In the genomic region with DNA sequence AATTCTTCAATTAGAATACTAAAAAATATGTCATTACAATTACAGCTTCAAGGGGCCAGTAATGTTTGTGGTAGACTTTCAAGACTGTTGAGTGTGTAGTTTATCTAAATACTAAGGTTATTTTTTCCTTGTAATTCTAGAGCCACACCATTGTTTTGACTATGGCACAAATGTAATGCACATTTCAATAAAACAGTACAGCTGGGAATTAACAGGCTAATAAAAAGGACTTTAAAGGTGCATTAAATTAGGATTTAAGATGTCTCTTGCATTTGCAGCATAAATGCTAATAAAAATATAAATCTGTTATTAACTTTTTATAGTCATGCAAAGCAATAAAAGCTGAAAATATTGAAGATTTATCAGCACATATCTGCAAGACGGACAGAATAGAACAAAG, we compare ENCODE assay signal across 31 cellular contexts.
DNase-seq lines count a peak whose midpoint lies in the region; ATAC-seq and TF ChIP-seq lines count a peak whose summit lies in the region.
"Had no signal": no experiment of that assay in that cellular context is flagged by ENCODE, and none has a peak within 500 bp of the region (broad histone marks: within the 10 kb centered on the region; RNA-seq: fewer than 3 reads in every experiment).

No MANE protein-coding gene starts in this region.

- H3K23ac ChIP-seq in neuronal stem cell (ENCODE audit: low read depth, low read length, poor library complexity): no peak overlapping the region

- POLR2A ChIA-PET in HEK293 (lab: Yijun Ruan, JAX): no interaction called here

- no peak overlapping the region for H4K8ac ChIP-seq in neuronal stem cell (ENCODE audit: low read depth, low read length)

- H3K4me1 ChIP-seq in HEK293 (ENCODE audit: control insufficient read depth, insufficient read depth, low read length) (0 out of 2 replicates have a peak, but pooled peaks cover 3% of the 10 kb centered on the region), BE2C (no peaks in the 10 kb centered on the region), neuronal stem cell (ENCODE audit: control insufficient read depth in 2 of 2, insufficient read depth in 1 of 2, low read depth in 1 of 2, low read length in 2 of 2) (no peaks in the 10 kb centered on the region)
- H3K4me1 ChIP-seq: A549; BLaER1; BLaER1 treated with 17β-estradiol and CSF1 and Interleukin-3, amounts not matched to agents 10 nM and 100 nM; Caco-2 had no signal

- H3K36me3 ChIP-seq in HEK293 (ENCODE audit: control insufficient read depth in 2 of 2, insufficient read depth in 1 of 2, low read length in 2 of 2) (no peaks in the 10 kb centered on the region), BE2C (no peaks in the 10 kb centered on the region), neuronal stem cell (replicated peaks in 1 of 2; ENCODE audit: control insufficient read depth in 2 of 2, insufficient read depth in 2 of 2, low read length in 2 of 2) (no peaks in the 10 kb centered on the region)
- H3K36me3 ChIP-seq: BLaER1; BLaER1 treated with 17β-estradiol and CSF1 and Interleukin-3, amounts not matched to agents 10 nM and 100 nM had no signal

- no CpG with 5 or more reads among the region's 1 CpG for whole genome bisulfite sequencing in neuronal stem cell (ENCODE audit: extremely low coverage in 2 of 2, insufficient read length in 2 of 2, insufficient replicate concordance in 1 of 2), 2 donors

- H3K9me3 ChIP-seq in HEK293 (ENCODE audit: control insufficient read depth, insufficient read depth, low read depth, low read length) (no peaks in the 10 kb centered on the region), BE2C (no peaks in the 10 kb centered on the region; the same call in 1 of the 2 replicates), neuronal stem cell (replicated peaks in 1 of 2; ENCODE audit: control insufficient read depth in 2 of 2, insufficient read depth in 1 of 2, low read depth in 1 of 2, low read length in 2 of 2) (no peaks in the 10 kb centered on the region)
- H3K9me3 ChIP-seq: BLaER1; BLaER1 treated with 17β-estradiol and CSF1 and Interleukin-3, amounts not matched to agents 10 nM and 100 nM; Caco-2 had no signal

- H2BK15ac ChIP-seq in neuronal stem cell (ENCODE audit: low read length): no peak overlapping the region

- H3K4me3 Mint-ChIP-seq in chondrocyte (ENCODE audit: unreplicated experiment): no peak overlapping the region
- no peak overlapping the region for H3K4me3 Mint-ChIP-seq in nephron progenitor cell
- H3K4me3 Mint-ChIP-seq: B cell; CD14-positive monocyte; CD4-positive, alpha-beta memory T cell; CD4-positive, alpha-beta T cell; CD4-positive, CD25-positive, alpha-beta regulatory T cell; CD8-positive, alpha-beta memory T cell; CD8-positive, alpha-beta T cell had no signal

- H3K36me3 Mint-ChIP-seq in chondrocyte (ENCODE audit: low read depth): no peaks in the 10 kb centered on the region
- H3K36me3 Mint-ChIP-seq in nephron progenitor cell (ENCODE audit: low read depth): no peaks in the 10 kb centered on the region
- H3K36me3 Mint-ChIP-seq: CD14-positive monocyte; CD4-positive, alpha-beta memory T cell; CD4-positive, CD25-positive, alpha-beta regulatory T cell; CD8-positive, alpha-beta memory T cell; CD8-positive, alpha-beta T cell had no signal

- peak; percentile 64 for DNase-seq in LNCaP clone FGC (ENCODE audit: low read depth)
- peak; percentile 17 for DNase-seq in cerebellar cortex (ENCODE audit: low spot score)
- DNase-seq in chondrocyte (ENCODE audit: low spot score): no peak
- DNase-seq in BE2C: no peak
- no peak for DNase-seq in neuronal stem cell (ENCODE audit: low spot score)
- DNase-seq in nephron progenitor cell: no peak
- DNase-seq: 8988T; ACHN; AML-193; Caco-2; Calu3; CD4-positive, alpha-beta memory T cell; CD4-positive, alpha-beta T cell; CD4-positive, CD25-positive, alpha-beta regulatory T cell; CD8-positive, alpha-beta memory T cell; CD8-positive, alpha-beta T cell; DMS153; DMS53; DMS79; DMS79 treated with DMSO at 0.1 percent for 48 hours; DND-41; EL had no signal

- H2BK12ac ChIP-seq in neuronal stem cell (ENCODE audit: low read length): no peak overlapping the region

- no peaks in the 10 kb centered on the region for H3K79me1 ChIP-seq in neuronal stem cell (ENCODE audit: low read depth, low read length)

- no peak overlapping the region for H2BK5ac ChIP-seq in neuronal stem cell (ENCODE audit: low read length)

- TF ChIP-seq CTCF in HEK293 (tag by site-specific recombination; IDR thresholded peaks at IDR 0.05) (no peak), LNCaP clone FGC (IDR thresholded peaks at IDR 0.05; ENCODE audit: control insufficient read depth, extremely low read depth, insufficient read depth) (no peak), chondrocyte (IDR thresholded peaks at IDR 0.05) (no peak), BE2C (IDR thresholded peaks at IDR 0.05; ENCODE audit: low read depth, low read length) (no peak), nephron progenitor cell (IDR thresholded peaks at IDR 0.05) (no peak)

- H3K4ac ChIP-seq in neuronal stem cell (ENCODE audit: low read length): no peak overlapping the region

- H3K14ac ChIP-seq in neuronal stem cell (ENCODE audit: low read length): no peak overlapping the region

- H3K27me3 Mint-ChIP-seq in chondrocyte (ENCODE audit: low read depth): no peaks in the 10 kb centered on the region
- H3K27me3 Mint-ChIP-seq in nephron progenitor cell (ENCODE audit: low read depth, poor library complexity): peaks cover 4% of the 10 kb centered on the region
- H3K27me3 Mint-ChIP-seq: B cell; CD4-positive, alpha-beta memory T cell; CD4-positive, alpha-beta T cell; CD4-positive, CD25-positive, alpha-beta regulatory T cell; CD8-positive, alpha-beta memory T cell had no signal

- H3K4me2 ChIP-seq in neuronal stem cell (ENCODE audit: insufficient read depth, low read length, poor library complexity, severe bottlenecking): no peak overlapping the region
- H3K4me2 ChIP-seq: A549; BLaER1; BLaER1 treated with 17β-estradiol and CSF1 and Interleukin-3, amounts not matched to agents 10 nM and 100 nM had no signal

- H3K9me3 Mint-ChIP-seq in chondrocyte (ENCODE audit: low read depth): no peaks in the 10 kb centered on the region
- H3K9me3 Mint-ChIP-seq in nephron progenitor cell: no peaks in the 10 kb centered on the region

- no peak overlapping the region for H2AK5ac ChIP-seq in neuronal stem cell (ENCODE audit: low read depth, low read length)

- CTCF ChIA-PET in HEK293 (lab: Yijun Ruan, JAX): no interaction called here

- H3K27me3 ChIP-seq in BE2C: no peaks in the 10 kb centered on the region
- H3K27me3 ChIP-seq in neuronal stem cell (ENCODE audit: control insufficient read depth in 3 of 3, insufficient read depth in 3 of 3, low read depth in 1 of 3, low read length in 3 of 3): no peaks in the 10 kb centered on the region
- H3K27me3 ChIP-seq: BLaER1; BLaER1 treated with 17β-estradiol and CSF1 and Interleukin-3, amounts not matched to agents 10 nM and 100 nM had no signal

- no peak overlapping the region for H4K91ac ChIP-seq in neuronal stem cell (ENCODE audit: low read depth, low read length, poor library complexity)

- no peak overlapping the region for H3K4me3 ChIP-seq in HEK293 (ENCODE audit: low read depth, low read length)
- no peak overlapping the region for H3K4me3 ChIP-seq in LNCaP clone FGC (ENCODE audit: low read depth, low read length)
- no peak overlapping the region for H3K4me3 ChIP-seq in BE2C (ENCODE audit: low read depth, low read length)
- no peak overlapping the region for H3K4me3 ChIP-seq in neuronal stem cell (ENCODE audit: low read length in 2 of 2)
- H3K4me3 ChIP-seq: A549; BLaER1; BLaER1 treated with 17β-estradiol and CSF1 and Interleukin-3, amounts not matched to agents 10 nM and 100 nM had no signal

- ATAC-seq in HG02870 (IDR thresholded peaks at IDR 0.05; ENCODE audit: unreplicated experiment): no peak
- ATAC-seq: A549; CD8-positive, alpha-beta T cell had no signal

- no peak overlapping the region for H2BK120ac ChIP-seq in neuronal stem cell (ENCODE audit: low read depth, low read length)

- no peak overlapping the region for H3K9ac ChIP-seq in neuronal stem cell (ENCODE audit: low read depth, low read length, poor library complexity)
- H3K9ac ChIP-seq: BLaER1; BLaER1 treated with 17β-estradiol and CSF1 and Interleukin-3, amounts not matched to agents 10 nM and 100 nM had no signal

- H3K27ac ChIP-seq in HEK293 (ENCODE audit: extremely low read depth, low read depth, low read length): no peak overlapping the region
- no peak overlapping the region for H3K27ac ChIP-seq in neuronal stem cell (replicated peaks; ENCODE audit: low read length)
- H3K27ac ChIP-seq: 22Rv1; A549; BLaER1; BLaER1 treated with 17β-estradiol and CSF1 and Interleukin-3, amounts not matched to agents 10 nM and 100 nM; C4-2B had no signal

- H3K18ac ChIP-seq in neuronal stem cell (ENCODE audit: low read length): no peak overlapping the region

- H2AFZ ChIP-seq in neuronal stem cell (ENCODE audit: low read length): no peak overlapping the region

- no peaks in the 10 kb centered on the region for H3K4me1 Mint-ChIP-seq in chondrocyte (ENCODE audit: low read depth)
- no peaks in the 10 kb centered on the region for H3K4me1 Mint-ChIP-seq in nephron progenitor cell
- H3K4me1 Mint-ChIP-seq: B cell; CD14-positive monocyte; CD4-positive, alpha-beta memory T cell; CD4-positive, CD25-positive, alpha-beta regulatory T cell; CD8-positive, alpha-beta memory T cell had no signal

- H3K27ac Mint-ChIP-seq in chondrocyte (ENCODE audit: unreplicated experiment) (peak overlapping the region; percentile 33), nephron progenitor cell (no peak overlapping the region)
- H3K27ac Mint-ChIP-seq: B cell; CD14-positive monocyte; CD4-positive, alpha-beta memory T cell; CD4-positive, alpha-beta T cell; CD4-positive, CD25-positive, alpha-beta regulatory T cell; CD8-positive, alpha-beta memory T cell; CD8-positive, alpha-beta T cell had no signal

TF ChIP-seq in HEK293, 187 proteins besides CTCF, POLR2A, EP300 and RAD21 (continues in another document):
- TF ChIP-seq PRDM6 (tag by site-specific recombination; IDR thresholded peaks at IDR 0.05) (peak; percentile 64), ZNF521 (tag by site-specific recombination; IDR thresholded peaks at IDR 0.05) (no peak), ZNF768 (tag by site-specific recombination; IDR thresholded peaks at IDR 0.05) (no peak), YY1 (tag by site-specific recombination; IDR thresholded peaks at IDR 0.05) (no peak), SCRT2 (tag by site-specific recombination; IDR thresholded peaks at IDR 0.05) (no peak), KLF8 (tag by site-specific recombination; IDR thresholded peaks at IDR 0.05) (no peak)

Comparison
In these comparisons a context has a peak if more than half of its experiments do, and no peak if none do; other contexts are left out.
1. DNase-seq: peak in LNCaP clone FGC (single experiment) and cerebellar cortex (single experiment); none in chondrocyte (single experiment), BE2C (single experiment), neuronal stem cell (single experiment) and nephron progenitor cell (single experiment).